In the genomic region with DNA sequence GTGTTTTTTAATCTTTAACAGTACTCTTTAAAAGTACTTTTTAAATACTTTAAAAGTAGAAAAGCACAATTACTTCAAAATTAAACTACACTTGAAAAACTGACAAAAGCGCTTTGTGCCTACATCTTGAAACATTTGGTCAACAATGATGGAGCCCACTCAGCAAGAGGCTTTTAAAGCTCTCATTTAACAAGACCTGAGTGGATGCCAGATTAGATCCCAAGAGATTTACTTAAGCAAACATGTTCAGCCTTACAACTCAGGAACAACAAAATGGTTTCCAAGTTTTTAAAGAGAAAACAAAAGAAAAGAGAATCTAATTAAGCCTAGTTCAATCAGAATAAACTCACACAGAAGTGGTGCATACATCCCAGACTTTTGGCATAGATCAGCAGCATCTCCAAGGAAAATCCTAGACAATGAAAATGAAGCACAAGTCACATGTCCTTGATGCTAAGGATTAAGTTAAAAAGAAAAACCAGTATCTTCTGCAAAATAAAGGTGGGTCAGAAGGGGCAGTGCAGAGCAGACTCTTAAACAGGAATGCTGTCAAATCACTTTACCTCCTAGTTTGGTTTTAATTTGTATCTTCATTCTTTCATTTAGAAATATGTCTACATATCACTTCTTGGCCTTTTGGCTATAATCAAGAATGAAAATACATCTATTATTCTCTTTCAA, we compare ENCODE assay signal across 16 cellular contexts. TPM values are rescaled to one million over a fixed set of nuclear protein-coding genes. Genes with fewer than 3 reads are reported as not detected.
A peak's percentile ranks its signal among the peaks of the same experiment; 100 is the strongest.
DNase-seq lines count a peak whose midpoint lies in the region; ATAC-seq and TF ChIP-seq lines count a peak whose summit lies in the region.
"Had no signal": no experiment of that assay in that cellular context is flagged by ENCODE, and none has a peak within 500 bp of the region (broad histone marks: within the 10 kb centered on the region; RNA-seq: fewer than 3 reads in every experiment).

No MANE protein-coding gene starts in this region.

- POLR2A ChIA-PET in SK-N-SH (lab: Yijun Ruan, JAX): no interaction called here

- H3K9ac ChIP-seq in SK-N-SH: no peak overlapping the region
- H3K9ac ChIP-seq: BLaER1 treated with 17β-estradiol and CSF1 and Interleukin-3, amounts not matched to agents 10 nM and 100 nM had no signal

- no peak overlapping the region for H2AFZ ChIP-seq in SK-N-SH (ENCODE audit: low read depth)

- 98% methylated on average over 1 of the region's 1 CpG for WGBS in SK-N-SH (ENCODE audit: low lambda C conversion rate)

- H3K4me1 ChIP-seq in SK-N-SH (ENCODE audit: control insufficient read depth in 1 of 2, insufficient read depth in 2 of 2, low read depth in 1 of 2, low read length in 1 of 2) (peaks cover 0 to 8% of the 10 kb centered on the region in 2 experiments; a peak in 2 of 4 replicates), left lung (peaks cover 0 to 8% of the 10 kb centered on the region in 2 donors)

- H3K36me3 ChIP-seq in SK-N-SH (replicated peaks in 1 of 2; ENCODE audit: control insufficient read depth in 1 of 2, insufficient read depth in 2 of 2, low read length in 1 of 2): peaks cover 11 to 20% of the 10 kb centered on the region in 2 experiments
- H3K36me3 ChIP-seq in left lung: no peaks in the 10 kb centered on the region
- H3K36me3 ChIP-seq: cardiac muscle cell had no signal

- CTCF ChIA-PET in SK-N-SH (lab: Yijun Ruan, JAX): interaction anchor here (0.7 to 1.5 kb wide), 3 partner anchors 19 to 60 kb away, joined by 3 read pairs; no protein-coding TSS in a partner anchor

- H3K4me3 ChIP-seq in SK-N-SH (ENCODE audit: low read depth in 2 of 2, low read length in 1 of 2) (no peak overlapping the region), left lung (no peak overlapping the region)
- H3K4me3 ChIP-seq: BLaER1 treated with 17β-estradiol and CSF1 and Interleukin-3, amounts not matched to agents 10 nM and 100 nM; cardiac muscle cell; mucosa of descending colon had no signal

- H3K27me3 ChIP-seq in SK-N-SH (ENCODE audit: insufficient read depth) (no peaks in the 10 kb centered on the region), left lung (no peaks in the 10 kb centered on the region)
- H3K27me3 ChIP-seq: BLaER1 treated with 17β-estradiol and CSF1 and Interleukin-3, amounts not matched to agents 10 nM and 100 nM; cardiac muscle cell had no signal

- DNase-seq in DMS 273 treated with DMSO at 0.1 percent for 48 hours (lab: John Stamatoyannopoulos, UW): peak; percentile 49
- DNase-seq in NCI-H1092 treated with DMSO at 0.1 percent for 48 hours (lab: John Stamatoyannopoulos, UW): peak; percentile 38
- DNase-seq in SK-N-SH: no peak
- no peak for DNase-seq in left lung
- no peak for DNase-seq in UCSD-AML1 (lab: John Stamatoyannopoulos, UW; ENCODE audit: unreplicated experiment)
- no peak for DNase-seq in A172 (ENCODE audit: low spot score)
- DNase-seq in NCI-H748 treated with DMSO at 0.1 percent for 48 hours (lab: John Stamatoyannopoulos, UW): no peak
- DNase-seq: activated CD4-positive, alpha-beta memory T cell treated with anti-CD3 and anti-CD28 coated beads, Interleukin-2, amount 10 ng/mL, durations not matched to agents 7 days and 5 days; activated effector memory CD4-positive, alpha-beta T cell treated with anti-CD3 and anti-CD28 coated beads, Interleukin-2, amount 50 U/mL, for 16 hours; mucosa of descending colon; NCI-H2081; stimulated activated naive CD8-positive, alpha-beta T cell treated with anti-CD3 and anti-CD28 coated beads, Interleukin-15, Interleukin-2, amounts not matched to agents 100 U/mL and 50 U/mL, for 24 hours; T-helper 17 cell had no signal

- no peaks in the 10 kb centered on the region for H3K9me2 ChIP-seq in SK-N-SH

- ATAC-seq in left lung (peak; percentile 73), HG02588 (IDR thresholded peaks at IDR 0.05; ENCODE audit: unreplicated experiment) (no peak)
- ATAC-seq: mucosa of descending colon; stimulated activated naive CD8-positive, alpha-beta T cell treated with anti-CD3 and anti-CD28 coated beads, Interleukin-15, Interleukin-2, amounts not matched to agents 100 U/mL and 50 U/mL, for 24 hours; T-helper 17 cell had no signal

- no peak for TF ChIP-seq RAD21 in SK-N-SH (IDR thresholded peaks at IDR 0.05; ENCODE audit: low read length)

- H3F3A ChIP-seq in SK-N-SH (replicated peaks; ENCODE audit: insufficient read depth): peaks cover 11% of the 10 kb centered on the region

- TF ChIP-seq CTCF in SK-N-SH (IDR thresholded peaks at IDR 0.05): peak; percentile 34; the same call in 1 of the 2 replicates
- TF ChIP-seq CTCF in left lung (IDR thresholded peaks at IDR 0.05): no peak

- no peak for TF ChIP-seq EP300 in SK-N-SH (IDR thresholded peaks at IDR 0.05; ENCODE audit: borderline replicate concordance in 1 of 2, low read depth in 1 of 2, low read length in 1 of 2)

- intact Hi-C loops in left lung (cut with DNase I): no loop called here

- no peaks in the 10 kb centered on the region for H3K9me3 ChIP-seq in SK-N-SH
- H3K9me3 ChIP-seq in left lung: no peaks in the 10 kb centered on the region
- H3K9me3 ChIP-seq: mucosa of descending colon had no signal

- H3K4me2 ChIP-seq in SK-N-SH: no peak overlapping the region
- H3K4me2 ChIP-seq: BLaER1 treated with 17β-estradiol and CSF1 and Interleukin-3, amounts not matched to agents 10 nM and 100 nM had no signal

- no peak overlapping the region for H3K27ac ChIP-seq in SK-N-SH (ENCODE audit: low read depth in 2 of 2, low read length in 1 of 2)
- H3K27ac ChIP-seq in left lung: no peak overlapping the region
- H3K27ac ChIP-seq: BLaER1 treated with 17β-estradiol and CSF1 and Interleukin-3, amounts not matched to agents 10 nM and 100 nM; cardiac muscle cell had no signal

- no peaks in the 10 kb centered on the region for H4K20me1 ChIP-seq in SK-N-SH (ENCODE audit: insufficient read depth)
- H4K20me1 ChIP-seq: BLaER1 treated with 17β-estradiol and CSF1 and Interleukin-3, amounts not matched to agents 10 nM and 100 nM had no signal

- peaks cover 6% of the 10 kb centered on the region; the same call in 1 of the 2 replicates for H3K79me2 ChIP-seq in SK-N-SH (ENCODE audit: insufficient read depth)

TF ChIP-seq in SK-N-SH, 30 proteins besides CTCF, POLR2A, EP300 and RAD21 (continues in another document):
- TF ChIP-seq TEAD4 (IDR thresholded peaks at IDR 0.05; ENCODE audit: borderline replicate concordance, insufficient read depth) (no peak), NRF1 (IDR thresholded peaks at IDR 0.05; ENCODE audit: low read depth, low read length) (no peak), EZH2phosphoT487 (IDR thresholded peaks at IDR 0.05; ENCODE audit: borderline replicate concordance, low read depth) (no peak), CHD2 (IDR thresholded peaks at IDR 0.05; ENCODE audit: low read length, partially characterized antibody) (no peak), TCF12 (IDR thresholded peaks at IDR 0.05) (no peak), POLR2AphosphoS5 (IDR thresholded peaks at IDR 0.05; ENCODE audit: low read depth, low read length) (no peak), RCOR1 (IDR thresholded peaks at IDR 0.05; ENCODE audit: low read length) (no peak), ELF1 (IDR thresholded peaks at IDR 0.05) (no peak), FOXJ3 (CRISPR knock-in tag; IDR thresholded peaks at IDR 0.05) (no peak), MXI1 (IDR thresholded peaks at IDR 0.05; ENCODE audit: low read depth, low read length) (no peak), RFX5 (IDR thresholded peaks at IDR 0.05; ENCODE audit: low read length) (no peak), YY1 (IDR thresholded peaks at IDR 0.05; ENCODE audit: low read depth) (no peak), FOSL2 (IDR thresholded peaks at IDR 0.05; ENCODE audit: borderline replicate concordance, low read depth) (no peak)
- TF ChIP-seq, protein P1, sequence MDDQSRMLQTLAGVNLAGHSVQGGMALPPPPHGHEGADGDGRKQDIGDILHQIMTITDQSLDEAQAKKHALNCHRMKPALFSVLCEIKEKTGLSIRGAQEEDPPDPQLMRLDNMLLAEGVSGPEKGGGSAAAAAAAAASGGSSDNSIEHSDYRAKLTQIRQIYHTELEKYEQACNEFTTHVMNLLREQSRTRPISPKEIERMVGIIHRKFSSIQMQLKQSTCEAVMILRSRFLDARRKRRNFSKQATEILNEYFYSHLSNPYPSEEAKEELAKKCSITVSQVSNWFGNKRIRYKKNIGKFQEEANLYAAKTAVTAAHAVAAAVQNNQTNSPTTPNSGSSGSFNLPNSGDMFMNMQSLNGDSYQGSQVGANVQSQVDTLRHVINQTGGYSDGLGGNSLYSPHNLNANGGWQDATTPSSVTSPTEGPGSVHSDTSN (IDR thresholded peaks at IDR 0.05): no peak
- TF ChIP-seq, protein P2, sequence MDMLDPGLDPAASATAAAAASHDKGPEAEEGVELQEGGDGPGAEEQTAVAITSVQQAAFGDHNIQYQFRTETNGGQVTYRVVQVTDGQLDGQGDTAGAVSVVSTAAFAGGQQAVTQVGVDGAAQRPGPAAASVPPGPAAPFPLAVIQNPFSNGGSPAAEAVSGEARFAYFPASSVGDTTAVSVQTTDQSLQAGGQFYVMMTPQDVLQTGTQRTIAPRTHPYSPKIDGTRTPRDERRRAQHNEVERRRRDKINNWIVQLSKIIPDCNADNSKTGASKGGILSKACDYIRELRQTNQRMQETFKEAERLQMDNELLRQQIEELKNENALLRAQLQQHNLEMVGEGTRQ (IDR thresholded peaks at IDR 0.05; ENCODE audit: borderline replicate concordance, low read depth, low read length): no peak
- TF ChIP-seq, protein P3, sequence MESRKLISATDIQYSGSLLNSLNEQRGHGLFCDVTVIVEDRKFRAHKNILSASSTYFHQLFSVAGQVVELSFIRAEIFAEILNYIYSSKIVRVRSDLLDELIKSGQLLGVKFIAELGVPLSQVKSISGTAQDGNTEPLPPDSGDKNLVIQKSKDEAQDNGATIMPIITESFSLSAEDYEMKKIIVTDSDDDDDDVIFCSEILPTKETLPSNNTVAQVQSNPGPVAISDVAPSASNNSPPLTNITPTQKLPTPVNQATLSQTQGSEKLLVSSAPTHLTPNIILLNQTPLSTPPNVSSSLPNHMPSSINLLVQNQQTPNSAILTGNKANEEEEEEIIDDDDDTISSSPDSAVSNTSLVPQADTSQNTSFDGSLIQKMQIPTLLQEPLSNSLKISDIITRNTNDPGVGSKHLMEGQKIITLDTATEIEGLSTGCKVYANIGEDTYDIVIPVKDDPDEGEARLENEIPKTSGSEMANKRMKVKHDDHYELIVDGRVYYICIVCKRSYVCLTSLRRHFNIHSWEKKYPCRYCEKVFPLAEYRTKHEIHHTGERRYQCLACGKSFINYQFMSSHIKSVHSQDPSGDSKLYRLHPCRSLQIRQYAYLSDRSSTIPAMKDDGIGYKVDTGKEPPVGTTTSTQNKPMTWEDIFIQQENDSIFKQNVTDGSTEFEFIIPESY (IDR thresholded peaks at IDR 0.05; ENCODE audit: borderline replicate concordance, low read depth): no peak

RNA-seq across cellular contexts. Expression of a gene that starts 26.2 kb away (rescaled TPM):
- polyA plus RNA-seq in SK-N-SH (2012; rRNA removed): 71.8 and 84.6 TPM in 2 replicates
- 101 and 119 TPM in 2 replicates for polyA plus RNA-seq in SK-N-SH (2012; cell fraction: cytosol; rRNA removed)
- polyA plus RNA-seq in SK-N-SH (2012; cell fraction: nucleus; rRNA removed): 20.9 and 36.2 TPM in 2 replicates
- 10 to 100 TPM; 20.8 to 24.0 TPM for total RNA-seq in left lung
- total RNA-seq in A172 (2014; rRNA removed; shearing (Covaris generic)): 120 and 123 TPM in 2 replicates

Comparison
In these comparisons a context has a peak if more than half of its experiments do, and no peak if none do; other contexts are left out.
1. DNase-seq: peak in DMS 273 treated with DMSO at 0.1 percent for 48 hours (single experiment) and NCI-H1092 treated with DMSO at 0.1 percent for 48 hours (single experiment); none in SK-N-SH (single experiment), left lung (0 of 2), UCSD-AML1 (single experiment), A172 (single experiment) and NCI-H748 treated with DMSO at 0.1 percent for 48 hours (single experiment).